Comparison of ENCODE assay signal across 8 cellular contexts in the genomic region with DNA sequence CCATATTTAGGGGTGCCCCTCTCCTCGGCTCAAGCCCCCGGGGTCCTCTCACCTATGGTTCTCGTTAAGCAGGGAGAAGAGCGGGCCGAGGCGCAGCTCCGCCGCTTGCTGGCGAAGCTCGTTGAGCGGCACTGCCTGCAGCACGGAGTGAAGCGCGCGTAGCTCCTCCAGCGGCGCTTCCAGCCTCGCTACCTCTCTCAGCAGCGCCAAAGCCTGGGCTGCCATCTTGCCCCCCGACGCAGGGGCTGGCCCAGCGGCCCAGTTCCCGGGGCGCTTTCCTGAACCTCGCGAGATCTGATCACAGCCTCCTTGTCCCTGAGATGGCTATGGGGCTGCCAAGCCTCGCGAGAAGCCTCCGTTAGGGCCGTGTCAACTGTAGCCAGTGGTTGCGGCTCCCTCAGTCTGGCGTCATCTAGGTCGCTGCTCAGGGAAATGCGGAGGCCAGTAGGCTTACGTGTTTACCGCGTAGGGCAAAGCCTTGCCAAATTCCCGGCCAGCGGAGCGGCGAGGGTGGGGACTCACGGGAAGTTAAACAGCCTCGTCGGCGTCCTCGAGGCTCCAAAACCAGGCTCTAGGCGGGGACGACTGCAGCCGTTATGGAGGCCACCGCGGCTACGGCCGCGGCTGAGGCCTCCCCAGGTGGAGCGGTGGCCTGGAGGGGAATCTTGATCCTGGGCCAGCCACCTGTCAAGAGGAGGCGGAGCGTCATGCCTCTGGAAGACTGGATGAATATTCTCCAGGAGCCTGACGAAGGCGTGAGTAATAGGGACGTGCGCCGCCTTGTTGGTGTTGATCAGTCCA. TPM values are rescaled to one million over a fixed set of nuclear protein-coding genes. Genes with fewer than 3 reads are reported as not detected.
DNase-seq lines count a peak whose midpoint lies in the region; ATAC-seq and TF ChIP-seq lines count a peak whose summit lies in the region.

A gene (minus strand): TSS at position 238 of the 801 bp plus-strand sequence. CDS start 13 bp downstream, at position 225.

- CTCF ChIA-PET in Caco-2 (lab: Charles Lee): no interaction called here

- H3K27me3 Mint-ChIP-seq in Caco-2 (ENCODE audit: insufficient read depth, unreplicated experiment): no peaks in the 10 kb centered on the region

- POLR2A ChIA-PET in Caco-2 (lab: Charles Lee): interaction anchor here (1.0 kb wide), 1 partner anchor 50 kb away, joined by 4 read pairs; a partner anchor contains a TSS

- H3K36me3 ChIP-seq in Caco-2 (ENCODE audit: control insufficient read depth, insufficient read depth, low read length): no peaks in the 10 kb centered on the region
- H3K36me3 ChIP-seq in HUES6 (ENCODE audit: control insufficient read depth, insufficient read depth, low read length): peaks cover 9% of the 10 kb centered on the region
- H3K36me3 ChIP-seq in mucosa of descending colon (ENCODE audit: low read depth): peaks cover 3% of the 10 kb centered on the region

- H3K4me1 ChIP-seq in Caco-2 (peaks cover 21% of the 10 kb centered on the region), HUES6 (ENCODE audit: control insufficient read depth, insufficient read depth, low read length) (peaks cover 17% of the 10 kb centered on the region), mucosa of descending colon (ENCODE audit: low read depth) (peaks cover 5% of the 10 kb centered on the region)

- TF ChIP-seq CTCF in Caco-2 (IDR thresholded peaks at IDR 0.05; ENCODE audit: insufficient read depth in 1 of 2, low read depth in 1 of 2, low read length in 1 of 2, severe bottlenecking in 1 of 2, unreplicated experiment in 1 of 2): no peak
- TF ChIP-seq CTCF in mucosa of descending colon (IDR thresholded peaks at IDR 0.05): no peak

- peak within 1 kb of the TSS; percentile 100 for H3K4me3 Mint-ChIP-seq in Caco-2 (ENCODE audit: unreplicated experiment)

- no TSS peak for BruUV-seq in Caco-2 (replicated peaks; lab: Mats Ljungman, UMichigan)

- H3K27ac Mint-ChIP-seq in Caco-2 (ENCODE audit: unreplicated experiment): peak within 1 kb of the TSS; percentile 100

- H3K36me3 Mint-ChIP-seq in Caco-2 (ENCODE audit: insufficient read depth, unreplicated experiment): peaks cover 26% of the 10 kb centered on the region

- H3K9me3 ChIP-seq in Caco-2 (no peaks in the 10 kb centered on the region), HUES6 (ENCODE audit: control insufficient read depth, insufficient read depth, low read depth, low read length) (no peaks in the 10 kb centered on the region), mucosa of descending colon (no peaks in the 10 kb centered on the region)

- intact Hi-C loops in Caco-2 (cut with micrococcal nuclease; ENCODE audit: unreplicated experiment) (loop anchor here (1.0 to 2.0 kb wide), 7 partner anchors 25 to 94 kb away; a partner anchor contains a TSS), mucosa of descending colon (cut with DNase I, micrococcal nuclease) (no loop called here)

- peaks cover 31% of the 10 kb centered on the region for H3K4me1 Mint-ChIP-seq in Caco-2 (ENCODE audit: low read depth, unreplicated experiment)

- peak; percentile 98 to 100 for DNase-seq in Caco-2
- DNase-seq in OCI-M1 (lab: John Stamatoyannopoulos, UW): peak; percentile 98
- peak; percentile 95 for DNase-seq in activated T-cell treated with anti-CD3 and anti-CD28 coated beads for 48 hours (ENCODE audit: low read depth)
- DNase-seq in epithelial cell of prostate (ENCODE audit: low read depth, low spot score): peak; percentile 98
- DNase-seq in mucosa of descending colon: peak; percentile 97 to 99 (median 98)
- peak; percentile 92 for DNase-seq in stimulated activated CD8-positive, alpha-beta memory T cell treated with anti-CD3 and anti-CD28 coated beads, Interleukin-4, amount 100 ng/mL, for 24 hours (ENCODE audit: low read depth)

- peak within 1 kb of the TSS; percentile 95 for H3K27ac ChIP-seq in HUES6 (ENCODE audit: low read depth, low read length)
- H3K27ac ChIP-seq in epithelial cell of prostate: peak within 1 kb of the TSS; percentile 93

- peak; percentile 99 for ATAC-seq in GM21390 (IDR thresholded peaks at IDR 0.05; ENCODE audit: unreplicated experiment)
- peak; percentile 99 for ATAC-seq in mucosa of descending colon

- H3K9ac ChIP-seq in HUES6 (ENCODE audit: low read length): peak within 1 kb of the TSS; percentile 99

- H3K4me3 ChIP-seq in Caco-2 (ENCODE audit: low read depth, low read length) (peak within 1 kb of the TSS; percentile 89), HUES6 (ENCODE audit: low read depth, low read length) (peak within 1 kb of the TSS; percentile 93), mucosa of descending colon (peak within 1 kb of the TSS; percentile 54)

- no peaks in the 10 kb centered on the region for H3K27me3 ChIP-seq in Caco-2 (replicated peaks; ENCODE audit: control insufficient read depth, insufficient read depth, low read length)
- no peaks in the 10 kb centered on the region for H3K27me3 ChIP-seq in HUES6 (ENCODE audit: control insufficient read depth, insufficient read depth, low read length)

- H3K9me3 Mint-ChIP-seq in Caco-2 (ENCODE audit: unreplicated experiment): no peaks in the 10 kb centered on the region

RNA-seq across cellular contexts. Expression of the gene that starts here (rescaled TPM):
- total RNA-seq in Caco-2 (2022) (53.7 and 68.1 TPM in 2 replicates), mucosa of descending colon (10 to 100 TPM; 30.1 to 46.9 (median 32.3) TPM)

Comparison
In these comparisons a context has a peak if more than half of its experiments do, and no peak if none do; other contexts are left out.
1. Peak in every context shown above with its lines: DNase-seq, ATAC-seq, H3K4me3 ChIP-seq and H3K27ac ChIP-seq.